26 cellular contexts compared by ENCODE assay signal in the genomic region with DNA sequence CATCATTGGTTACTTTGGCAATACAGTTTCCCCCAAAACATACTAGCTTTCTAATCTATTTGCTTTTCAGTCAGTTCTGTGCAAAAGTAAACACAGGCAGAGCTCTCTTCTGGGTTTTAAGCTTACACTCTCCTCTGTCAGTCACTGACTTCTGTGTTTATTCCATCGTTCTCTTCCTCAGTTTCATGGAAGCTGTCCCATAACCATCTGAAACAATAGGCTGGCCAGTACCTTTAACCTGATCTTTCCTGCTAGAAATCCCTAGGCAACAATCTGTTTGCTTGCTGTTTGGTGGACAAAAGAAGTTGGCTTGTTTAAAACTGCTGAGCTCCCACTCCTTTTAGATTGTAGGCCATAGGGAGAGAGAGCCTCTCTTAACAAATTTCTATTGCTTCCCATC.
DNase-seq lines count a peak whose midpoint lies in the region; ATAC-seq and TF ChIP-seq lines count a peak whose summit lies in the region.
"Had no signal": no experiment of that assay in that cellular context is flagged by ENCODE, and none has a peak within 500 bp of the region (broad histone marks: within the 10 kb centered on the region; RNA-seq: fewer than 3 reads in every experiment).

No MANE protein-coding gene starts in this region.

- no peak for ATAC-seq in heart right ventricle
- ATAC-seq: GM12878, GM23338, K562 had no signal

- H3K27ac ChIP-seq in neural progenitor cell (no peak overlapping the region), heart right ventricle (no peak overlapping the region)
- H3K27ac ChIP-seq: PC-9, SJSA1 had no signal

- H3K4me1 Mint-ChIP-seq in neural progenitor cell (no peaks in the 10 kb centered on the region), type B pancreatic cell (ENCODE audit: unreplicated experiment) (no peaks in the 10 kb centered on the region)
- H3K4me1 Mint-ChIP-seq: GM23338, H9 had no signal

- H3K36me3 Mint-ChIP-seq in neural progenitor cell (no peaks in the 10 kb centered on the region), type B pancreatic cell (no peaks in the 10 kb centered on the region)

- no peaks in the 10 kb centered on the region for H3K79me2 ChIP-seq in neural progenitor cell (ENCODE audit: low read depth)

- H3K4me3 ChIP-seq in neural progenitor cell (no peak overlapping the region), heart right ventricle (no peak overlapping the region)
- H3K4me3 ChIP-seq: GM12878, GM23338, K562, PC-9, SJSA1 had no signal

- H3K27me3 Mint-ChIP-seq in neural progenitor cell (ENCODE audit: insufficient read depth, low read depth) = no peaks in the 10 kb centered on the region
- H3K27me3 Mint-ChIP-seq in type B pancreatic cell = peaks cover 13% of the 10 kb centered on the region

- H3K27ac Mint-ChIP-seq in neural progenitor cell (no peak overlapping the region), type B pancreatic cell (no peak overlapping the region)
- H3K27ac Mint-ChIP-seq: GM23338, H9 had no signal

- H3K9me3 Mint-ChIP-seq in neural progenitor cell (peaks cover 5% of the 10 kb centered on the region), type B pancreatic cell (no peaks in the 10 kb centered on the region)

- no peaks in the 10 kb centered on the region for H3F3A ChIP-seq in neural progenitor cell (ENCODE audit: low read depth)

- H3K36me3 ChIP-seq in neural progenitor cell = no peaks in the 10 kb centered on the region
- no peaks in the 10 kb centered on the region for H3K36me3 ChIP-seq in heart right ventricle
- H3K36me3 ChIP-seq: SJSA1 had no signal

- peak overlapping the region; percentile 34 for H2AFZ ChIP-seq in neural progenitor cell (replicated peaks)
- H2AFZ ChIP-seq: GM23338, PC-9 had no signal

- H4K20me1 ChIP-seq in neural progenitor cell (ENCODE audit: low read depth) = no peaks in the 10 kb centered on the region

- intact Hi-C loops in heart right ventricle (cut with DNase I) = no loop called here

- H3K4me3 Mint-ChIP-seq in neural progenitor cell (no peak overlapping the region), type B pancreatic cell (no peak overlapping the region)
- H3K4me3 Mint-ChIP-seq: GM23338, H9 had no signal

- 52 to 53% methylated on average over 1 of the region's 1 CpG for WGBS in heart right ventricle, 2 donors

- peak; percentile 25 for DNase-seq in NCI-H1092 treated with DMSO at 0.1 percent for 48 hours (lab: John Stamatoyannopoulos, UW)
- DNase-seq in NCI-H1092 (lab: John Stamatoyannopoulos, UW) = no peak
- peak; percentile 64 for DNase-seq in DMS153 treated with DMSO at 0.1 percent for 48 hours (lab: John Stamatoyannopoulos, UW; ENCODE audit: unreplicated experiment)
- DNase-seq in NCI-H748 treated with DMSO at 0.1 percent for 48 hours (lab: John Stamatoyannopoulos, UW) = peak; percentile 54
- DNase-seq in neural progenitor cell (ENCODE audit: low spot score) = no peak
- no peak for DNase-seq in heart right ventricle
- DNase-seq in DMS79 (lab: John Stamatoyannopoulos, UW) = no peak
- no peak for DNase-seq in type B pancreatic cell (ENCODE audit: extremely low spot score, unreplicated experiment)
- DNase-seq: 8988T, Calu3, EL, GDM1, H9, Kasumi-1, NCI-H1105 treated with DMSO at 0.1 percent for 48 hours, NCI-H187, NCI-H2081 treated with DMSO at 0.1 percent for 48 hours, NCI-H446, NCI-H526 treated with DMSO at 0.1 percent for 48 hours, PC-9, Right ventricle myocardium superior, RPMI8226 had no signal

- H3K4me1 ChIP-seq in neural progenitor cell = no peaks in the 10 kb centered on the region
- H3K4me1 ChIP-seq in heart right ventricle = no peaks in the 10 kb centered on the region
- H3K4me1 ChIP-seq: SJSA1 had no signal

- no peak for TF ChIP-seq CTCF in neural progenitor cell (IDR thresholded peaks at IDR 0.05)
- TF ChIP-seq CTCF in heart right ventricle (IDR thresholded peaks at IDR 0.05) = no peak
- no peak for TF ChIP-seq CTCF in type B pancreatic cell (conservative IDR thresholded peaks at IDR 0.05)

- H3K27me3 ChIP-seq in neural progenitor cell (no peaks in the 10 kb centered on the region), heart right ventricle (no peaks in the 10 kb centered on the region)
- H3K27me3 ChIP-seq: SJSA1 had no signal

- H3K9me3 ChIP-seq in neural progenitor cell (ENCODE audit: low read depth) (no peaks in the 10 kb centered on the region), heart right ventricle (peaks cover 0 to 14% (median 0%) of the 10 kb centered on the region in 11 donors)
- H3K9me3 ChIP-seq: SJSA1 had no signal

- no peak overlapping the region for H3K9ac ChIP-seq in neural progenitor cell

- no peak overlapping the region for H3K4me2 ChIP-seq in neural progenitor cell
- H3K4me2 ChIP-seq: GM23338, PC-9 had no signal

Comparison
In these comparisons a context has a peak if more than half of its experiments do, and no peak if none do; other contexts are left out.
1. DNase-seq: peak in NCI-H1092 treated with DMSO at 0.1 percent for 48 hours (single experiment), DMS153 treated with DMSO at 0.1 percent for 48 hours (single experiment) and NCI-H748 treated with DMSO at 0.1 percent for 48 hours (single experiment); none in NCI-H1092 (single experiment), neural progenitor cell (single experiment), heart right ventricle (0 of 2), DMS79 (single experiment) and type B pancreatic cell (single experiment).